8 cellular contexts compared by ENCODE assay signal in genomic region chr3:191330309-191330712, GRCh38. TPM values are rescaled to one million over a fixed set of nuclear protein-coding genes. Genes with fewer than 3 reads are reported as not detected.
DNase-seq lines count a peak whose midpoint lies in the region; ATAC-seq and TF ChIP-seq lines count a peak whose summit lies in the region.

TSS of gene UTS2B (minus strand) at chr3:191330526. CDS start at chr3:191282189, 48,337 bp downstream.

- no peaks in the 10 kb centered on the region for H3K9me3 Mint-ChIP-seq in activated T-helper 2 cell treated with anti-CD3 and anti-CD28 coated beads, Interferon-gamma antibody, Interleukin-2, Interleukin-4, amounts not matched to agents 10 μg/mL and 5 μg/mL and 100 μg/mL, durations not matched to agents 14 hours and 24 hours and 36 hours

- no peaks in the 10 kb centered on the region for H3K27me3 ChIP-seq in prostate gland (replicated peaks; ENCODE audit: insufficient read depth)

- H3K4me1 ChIP-seq in prostate gland (replicated peaks) = peaks cover 6% of the 10 kb centered on the region

- H3K36me3 ChIP-seq in prostate gland = no peaks in the 10 kb centered on the region

- WGBS in prostate gland = 10% methylated on average over 7 of the region's 7 CpGs

- H3K27ac Mint-ChIP-seq in activated T-helper 2 cell treated with anti-CD3 and anti-CD28 coated beads, Interferon-gamma antibody, Interleukin-2, Interleukin-4, amounts not matched to agents 10 μg/mL and 5 μg/mL and 100 μg/mL, durations not matched to agents 14 hours and 24 hours and 36 hours = peak within 1 kb of the TSS; percentile 67

- TF ChIP-seq CTCF in HFF-Myc (IDR thresholded peaks at IDR 0.05; ENCODE audit: low read depth, low read length, missing control alignments) (no peak), prostate gland (IDR thresholded peaks at IDR 0.05) (no peak)

- H3K4me3 ChIP-seq in HFF-Myc (replicated peaks; ENCODE audit: low read depth, low read length) (peak within 1 kb of the TSS; percentile 65), prostate gland (peak within 1 kb of the TSS; percentile 86 to 96)

- peak within 1 kb of the TSS; percentile 89 to 92 for H3K27ac ChIP-seq in prostate gland

- H3K4me1 Mint-ChIP-seq in activated T-helper 2 cell treated with anti-CD3 and anti-CD28 coated beads, Interferon-gamma antibody, Interleukin-2, Interleukin-4, amounts not matched to agents 10 μg/mL and 5 μg/mL and 100 μg/mL, durations not matched to agents 14 hours and 24 hours and 36 hours (ENCODE audit: low read depth) = peaks cover 34% of the 10 kb centered on the region

- intact Hi-C loops in activated T-helper 2 cell treated with anti-CD3 and anti-CD28 coated beads, Interferon-gamma antibody, Interleukin-2, Interleukin-4, amounts not matched to agents 10 μg/mL and 5 μg/mL and 100 μg/mL, durations not matched to agents 14 hours and 24 hours and 36 hours (cut with micrococcal nuclease) = no loop called here
- intact Hi-C loops in left cardiac atrium (cut with DNase I) = loop anchor here in 1 of 2 donors (5.0 kb wide), 1 partner anchor 47 kb away; no protein-coding TSS in a partner anchor
- intact Hi-C loops in prostate gland (cut with DNase I) = no loop called here

- peaks cover 3% of the 10 kb centered on the region for H3K36me3 Mint-ChIP-seq in activated T-helper 2 cell treated with anti-CD3 and anti-CD28 coated beads, Interferon-gamma antibody, Interleukin-2, Interleukin-4, amounts not matched to agents 10 μg/mL and 5 μg/mL and 100 μg/mL, durations not matched to agents 14 hours and 24 hours and 36 hours (ENCODE audit: low read depth)

- H3K9me3 ChIP-seq in prostate gland = no peaks in the 10 kb centered on the region

- ATAC-seq in left cardiac atrium = peak; percentile 9 to 17
- no peak for ATAC-seq in HG03521 (IDR thresholded peaks at IDR 0.05; ENCODE audit: unreplicated experiment)

- H3K4me3 Mint-ChIP-seq in activated T-helper 2 cell treated with anti-CD3 and anti-CD28 coated beads, Interferon-gamma antibody, Interleukin-2, Interleukin-4, amounts not matched to agents 10 μg/mL and 5 μg/mL and 100 μg/mL, durations not matched to agents 14 hours and 24 hours and 36 hours (ENCODE audit: low read depth) = peak within 1 kb of the TSS; percentile 82

- H3K27me3 Mint-ChIP-seq in activated T-helper 2 cell treated with anti-CD3 and anti-CD28 coated beads, Interferon-gamma antibody, Interleukin-2, Interleukin-4, amounts not matched to agents 10 μg/mL and 5 μg/mL and 100 μg/mL, durations not matched to agents 14 hours and 24 hours and 36 hours (ENCODE audit: low read depth) = peaks cover 15% of the 10 kb centered on the region

- TF ChIP-seq POLR2A in prostate gland (IDR thresholded peaks at IDR 0.05) = no peak

- DNase-seq in AG08396 (ENCODE audit: low spot score) (peak; percentile 75), HFF-Myc (ENCODE audit: extremely low read depth, low read depth) (no peak), left cardiac atrium (no peak), prostate gland (ENCODE audit: low spot score) (no peak), NCI-H524 (lab: John Stamatoyannopoulos, UW) (no peak), NCI-H2107 (lab: John Stamatoyannopoulos, UW) (no peak)
- no peak for DNase-seq in activated T-helper 2 cell treated with anti-CD3 and anti-CD28 coated beads, Interferon-gamma antibody, Interleukin-2, Interleukin-4, amounts not matched to agents 10 μg/mL and 5 μg/mL and 100 μg/mL, durations not matched to agents 14 hours and 24 hours and 36 hours (ENCODE audit: low spot score)

RNA-seq across cellular contexts. Expression of gene UTS2B, which starts in this region (rescaled TPM):
- 0.37 TPM in 1 of 2 replicates, not detected in the other for total RNA-seq in activated T-helper 2 cell treated with anti-CD3 and anti-CD28 coated beads, Interferon-gamma antibody, Interleukin-2, Interleukin-4, amounts not matched to agents 10 μg/mL and 5 μg/mL and 100 μg/mL, durations not matched to agents 14 hours and 24 hours and 36 hours
- total RNA-seq in left cardiac atrium = under 1 TPM in 1 of 2 donors, not detected in 1; 0.24 TPM
- total RNA-seq in prostate gland = 1 to 10 TPM in 1 of 2 donors, under 1 TPM in 1; 0.18 to 4.3 TPM

Comparison
In these comparisons a context has a peak if more than half of its experiments do, and no peak if none do; other contexts are left out.
1. Peak in ATAC-seq in left cardiac atrium; RNA of the gene not detected or under 1 TPM.